1 cellular context compared by ENCODE assay signal in the genomic region with DNA sequence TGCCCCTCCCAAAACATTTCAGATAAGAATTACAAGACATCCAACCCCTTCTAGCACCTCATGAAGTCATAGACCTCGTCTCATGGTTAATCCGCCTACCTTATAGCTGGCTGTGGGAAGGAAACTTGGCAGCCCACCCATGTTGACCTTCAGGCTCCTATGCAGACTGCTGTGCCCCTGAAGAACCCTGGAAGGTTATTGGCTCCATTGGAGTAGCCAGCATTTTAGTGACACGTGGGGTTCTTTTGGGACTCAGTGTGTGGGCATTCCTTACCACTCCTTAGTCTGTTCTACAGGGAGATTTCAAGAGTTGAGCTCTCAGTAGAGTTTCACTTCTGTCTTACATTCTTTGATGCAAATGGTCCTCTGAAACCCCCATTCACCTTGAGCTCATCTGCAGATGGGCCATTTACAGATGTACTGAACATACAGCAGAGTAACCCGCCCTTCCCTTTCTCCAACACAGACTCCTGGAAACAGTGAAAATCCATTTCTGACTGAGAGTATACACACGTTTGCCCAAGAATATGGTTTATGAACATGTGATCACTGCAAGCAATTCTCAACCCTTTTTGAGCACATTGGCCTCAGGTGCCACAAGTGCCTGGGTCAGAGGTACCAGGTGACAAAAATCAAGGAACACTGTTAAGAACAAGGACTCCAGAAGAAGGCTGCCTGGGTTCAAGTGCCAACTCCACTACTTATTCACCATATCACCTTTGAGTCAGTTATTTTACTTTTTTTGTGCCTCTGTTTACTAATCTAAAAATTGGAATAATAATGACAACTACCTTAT.
TF ChIP-seq lines count a peak whose summit lies in the region.

No MANE protein-coding gene starts in this region.

TF ChIP-seq in K562, 482 proteins besides CTCF, POLR2A, EP300 and RAD21 (continued from another document):
- TF ChIP-seq, protein P1, sequence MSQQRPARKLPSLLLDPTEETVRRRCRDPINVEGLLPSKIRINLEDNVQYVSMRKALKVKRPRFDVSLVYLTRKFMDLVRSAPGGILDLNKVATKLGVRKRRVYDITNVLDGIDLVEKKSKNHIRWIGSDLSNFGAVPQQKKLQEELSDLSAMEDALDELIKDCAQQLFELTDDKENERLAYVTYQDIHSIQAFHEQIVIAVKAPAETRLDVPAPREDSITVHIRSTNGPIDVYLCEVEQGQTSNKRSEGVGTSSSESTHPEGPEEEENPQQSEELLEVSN (IDR thresholded peaks at IDR 0.05; ENCODE audit: borderline replicate concordance in 1 of 2, extremely low read depth in 1 of 2, insufficient read depth in 1 of 2, insufficient read length in 1 of 2, low read depth in 1 of 2, low read length in 1 of 2, poor library complexity in 1 of 2, severe bottlenecking in 1 of 2) = peak in 1 of 2 experiments; percentile 14
- TF ChIP-seq EP400 (IDR thresholded peaks at IDR 0.05) (0 out of 2 replicates have a peak, but pooled peaks have one; percentile 8), CTBP1 (IDR thresholded peaks at IDR 0.05; ENCODE audit: borderline replicate concordance) (0 out of 2 replicates have a peak, but pooled peaks have one; percentile 7)
